Comparison of ENCODE assay signal across 9 cellular contexts in genomic region chr10:114024876-114025609, GRCh38. TPM values are rescaled to one million over a fixed set of nuclear protein-coding genes. Genes with fewer than 3 reads are reported as not detected.
DNase-seq lines count a peak whose midpoint lies in the region; ATAC-seq and FAIRE-seq lines count a peak whose summit lies in the region.
"Had no signal": no experiment of that assay in that cellular context is flagged by ENCODE, and none has a peak within 500 bp of the region (broad histone marks: within the 10 kb centered on the region; RNA-seq: fewer than 3 reads in every experiment).

No MANE protein-coding gene starts in this region.

- H2BK12ac ChIP-seq in mesenchymal stem cell (ENCODE audit: low read length in 2 of 2), result peak overlapping the region; percentile 12 to 13

- H4K8ac ChIP-seq in mesenchymal stem cell (ENCODE audit: low read length), result peak overlapping the region; percentile 20

- H3K27me3 ChIP-seq in mesenchymal stem cell (ENCODE audit: control insufficient read depth in 1 of 2, insufficient read depth in 1 of 2, low read length in 2 of 2), result peaks cover 0 to 22% of the 10 kb centered on the region in 2 experiments

- H3K4me3 ChIP-seq in mesenchymal stem cell (ENCODE audit: insufficient read depth in 1 of 2, low read depth in 1 of 2, low read length in 2 of 2), result no peak overlapping the region

- peaks cover 10% of the 10 kb centered on the region for H3K4me1 ChIP-seq in mesenchymal stem cell (ENCODE audit: control insufficient read depth, insufficient read depth, low read depth, low read length)

- no peak overlapping the region for H3K27ac ChIP-seq in mesenchymal stem cell (ENCODE audit: low read length, poor library complexity, severe bottlenecking)

- H2AK5ac ChIP-seq in mesenchymal stem cell (ENCODE audit: low read length, severe bottlenecking), result peak overlapping the region; percentile 46

- peak; percentile 99 for FAIRE-seq in GM19239 (lab: Jason Lieb, UNC)

- H3K9me3 ChIP-seq in mesenchymal stem cell (ENCODE audit: control insufficient read depth, low read length), result no peaks in the 10 kb centered on the region

- H3K18ac ChIP-seq in mesenchymal stem cell (ENCODE audit: low read depth in 1 of 2, low read length in 2 of 2), result peak overlapping the region; percentile 13 to 37

- no peak overlapping the region for H3K23ac ChIP-seq in mesenchymal stem cell (ENCODE audit: low read length in 2 of 2)

- DNase-seq in EH (ENCODE audit: low read depth), result peak; percentile 58
- DNase-seq in GM19239 (ENCODE audit: insufficient read length, low spot score), result peak; percentile 39
- DNase-seq in SKM-1 treated with dmso at 0.1 percent for 144 hours (lab: John Stamatoyannopoulos, UW; ENCODE audit: unreplicated experiment), result peak; percentile 98
- DNase-seq in mesenchymal stem cell, result peak; percentile 62
- DNase-seq in stimulated activated CD4-positive, alpha-beta T cell treated with anti-CD3 and anti-CD28 coated beads, Interleukin-12 subunit alpha, Interleukin-12 subunit beta, amount 100 ng/mL, for 4 hours, result no peak
- DNase-seq in activated CD8-positive, alpha-beta memory T cell treated with anti-CD3 and anti-CD28 coated beads for 24 hours, result no peak
- DNase-seq in NCI-H510A treated with DMSO at 0.1 percent for 48 hours (lab: John Stamatoyannopoulos, UW), result no peak
- DNase-seq: left cardiac atrium had no signal

- H3K4me2 ChIP-seq in mesenchymal stem cell (ENCODE audit: low read length, poor library complexity, severe bottlenecking), result no peak overlapping the region

- H2BK5ac ChIP-seq in mesenchymal stem cell (ENCODE audit: low read depth, low read length, poor library complexity, severe bottlenecking), result no peak overlapping the region

- no peak overlapping the region for H2BK15ac ChIP-seq in mesenchymal stem cell (ENCODE audit: low read depth, poor library complexity, severe bottlenecking)

- peak overlapping the region; percentile 10 for H4K91ac ChIP-seq in mesenchymal stem cell (ENCODE audit: low read length)

- H3K79me1 ChIP-seq in mesenchymal stem cell (replicated peaks; ENCODE audit: low read length, poor library complexity, severe bottlenecking), result no peaks in the 10 kb centered on the region

- H3K14ac ChIP-seq in mesenchymal stem cell (ENCODE audit: low read length in 2 of 2), result no peak overlapping the region

- peak; percentile 79 for ATAC-seq in HG03135 (IDR thresholded peaks at IDR 0.05; ENCODE audit: unreplicated experiment)

- H2BK120ac ChIP-seq in mesenchymal stem cell (ENCODE audit: low read depth, low read length), result no peak overlapping the region

- H3K36me3 ChIP-seq in mesenchymal stem cell (ENCODE audit: control insufficient read depth in 1 of 2, insufficient read depth in 2 of 2, low read depth in 1 of 2, low read length in 2 of 2), result no peaks in the 10 kb centered on the region

- no peak overlapping the region for H3K9ac ChIP-seq in mesenchymal stem cell (ENCODE audit: low read length)

- WGBS in mesenchymal stem cell, result 81% methylated on average over 11 of the region's 12 CpGs

- no peak overlapping the region for H2AFZ ChIP-seq in mesenchymal stem cell (ENCODE audit: low read depth, low read length)

- H3K4ac ChIP-seq in mesenchymal stem cell (ENCODE audit: low read depth in 1 of 2, low read length in 2 of 2), result peak overlapping the region; percentile 16 to 51

RNA-seq across cellular contexts. Expression of gene ADRB1, which starts 18.6 kb away (rescaled TPM):
- polyA plus RNA-seq in mesenchymal stem cell (2013, experiment 1 of 2), result 0.11 TPM
- 0.18 TPM for polyA plus RNA-seq in mesenchymal stem cell (2013, experiment 2 of 2)

Comparison
In these comparisons a context has a peak if more than half of its experiments do, and no peak if none do; other contexts are left out.
1. DNase-seq: peak in EH (single experiment), GM19239 (single experiment), SKM-1 treated with dmso at 0.1 percent for 144 hours (single experiment) and mesenchymal stem cell (single experiment); none in stimulated activated CD4-positive, alpha-beta T cell treated with anti-CD3 and anti-CD28 coated beads, Interleukin-12 subunit alpha, Interleukin-12 subunit beta, amount 100 ng/mL, for 4 hours (single experiment), activated CD8-positive, alpha-beta memory T cell treated with anti-CD3 and anti-CD28 coated beads for 24 hours (single experiment) and NCI-H510A treated with DMSO at 0.1 percent for 48 hours (single experiment).